ENCODE assay signal across 16 cellular contexts in genomic region chr18:79608535-79608934, GRCh38.
"Had no signal": no experiment of that assay in that cellular context is flagged by ENCODE, and none has a peak within 500 bp of the region (broad histone marks: within the 10 kb centered on the region; RNA-seq: fewer than 3 reads in every experiment).

No MANE protein-coding gene starts in this region.

- H3K27me3 Mint-ChIP-seq: activated CD4-positive, alpha-beta memory T cell treated with anti-CD3 and anti-CD28 coated beads, Interleukin-2, amount 10 ng/mL, durations not matched to agents 7 days and 5 days; activated naive CD8-positive, alpha-beta T cell treated with anti-CD3 and anti-CD28 coated beads, Interleukin-2, amount 50 U/mL, for 24 hours; stimulated activated naive CD8-positive, alpha-beta T cell treated with anti-CD3 and anti-CD28 coated beads, Interleukin-15, amount 100 ng/mL, for 72 hours had no signal

- DNase-seq: activated CD4-positive, alpha-beta memory T cell treated with anti-CD3 and anti-CD28 coated beads, Interleukin-2, amount 10 ng/mL, durations not matched to agents 7 days and 5 days; activated CD4-positive, alpha-beta T cell treated with anti-CD3 and anti-CD28 coated beads for 1 hour; activated naive CD4-positive, alpha-beta T cell treated with Interleukin-2 at 50 U/mL for 16 hours; activated naive CD8-positive, alpha-beta T cell treated with anti-CD3 and anti-CD28 coated beads, Interleukin-2, amount 50 U/mL, for 24 hours; activated T-cell treated with anti-CD3 and anti-CD28 coated beads, Interleukin-2, amount 50 U/mL, for 72 hours; foreskin melanocyte; midbrain; stimulated activated CD4-positive, alpha-beta T cell treated with anti-CD3 and anti-CD28 coated beads, Interleukin-4, amount 100 ng/mL, for 4 hours; stimulated activated naive CD8-positive, alpha-beta T cell treated with anti-CD3 and anti-CD28 coated beads, Interleukin-15, amount 100 ng/mL, for 72 hours; testis had no signal

- FAIRE-seq: bronchial epithelial cell, islet of Langerhans had no signal

- H3K4me3 ChIP-seq: ascending aorta, heart right ventricle, psoas muscle, SK-N-MC, testis had no signal

- H3K27ac ChIP-seq: ascending aorta, heart right ventricle, psoas muscle, SK-N-MC, testis had no signal

- H3K4me1 ChIP-seq: ascending aorta, psoas muscle, testis had no signal

- H3K4me3 Mint-ChIP-seq: activated CD4-positive, alpha-beta memory T cell treated with anti-CD3 and anti-CD28 coated beads, Interleukin-2, amount 10 ng/mL, durations not matched to agents 7 days and 5 days; activated naive CD8-positive, alpha-beta T cell treated with anti-CD3 and anti-CD28 coated beads, Interleukin-2, amount 50 U/mL, for 24 hours; activated T-cell treated with anti-CD3 and anti-CD28 coated beads, Interleukin-2, amount 50 U/mL, for 72 hours; stimulated activated naive CD8-positive, alpha-beta T cell treated with anti-CD3 and anti-CD28 coated beads, Interleukin-15, amount 100 ng/mL, for 72 hours had no signal

- H3K27me3 ChIP-seq: ascending aorta, testis had no signal

- H3K27ac Mint-ChIP-seq: activated CD4-positive, alpha-beta memory T cell treated with anti-CD3 and anti-CD28 coated beads, Interleukin-2, amount 10 ng/mL, durations not matched to agents 7 days and 5 days; activated naive CD8-positive, alpha-beta T cell treated with anti-CD3 and anti-CD28 coated beads, Interleukin-2, amount 50 U/mL, for 24 hours; activated T-cell treated with anti-CD3 and anti-CD28 coated beads, Interleukin-2, amount 50 U/mL, for 72 hours; stimulated activated naive CD8-positive, alpha-beta T cell treated with anti-CD3 and anti-CD28 coated beads, Interleukin-15, amount 100 ng/mL, for 72 hours had no signal

- H3K9me3 Mint-ChIP-seq: activated CD4-positive, alpha-beta memory T cell treated with anti-CD3 and anti-CD28 coated beads, Interleukin-2, amount 10 ng/mL, durations not matched to agents 7 days and 5 days; activated naive CD8-positive, alpha-beta T cell treated with anti-CD3 and anti-CD28 coated beads, Interleukin-2, amount 50 U/mL, for 24 hours; activated T-cell treated with anti-CD3 and anti-CD28 coated beads, Interleukin-2, amount 50 U/mL, for 72 hours; stimulated activated naive CD8-positive, alpha-beta T cell treated with anti-CD3 and anti-CD28 coated beads, Interleukin-15, amount 100 ng/mL, for 72 hours had no signal

- H3K9me3 ChIP-seq: ascending aorta, heart right ventricle, psoas muscle, testis had no signal

- H3K36me3 ChIP-seq: ascending aorta, heart right ventricle had no signal

- H3K4me1 Mint-ChIP-seq: activated CD4-positive, alpha-beta memory T cell treated with anti-CD3 and anti-CD28 coated beads, Interleukin-2, amount 10 ng/mL, durations not matched to agents 7 days and 5 days; activated naive CD8-positive, alpha-beta T cell treated with anti-CD3 and anti-CD28 coated beads, Interleukin-2, amount 50 U/mL, for 24 hours; stimulated activated naive CD8-positive, alpha-beta T cell treated with anti-CD3 and anti-CD28 coated beads, Interleukin-15, amount 100 ng/mL, for 72 hours had no signal
